Comparison of ENCODE assay signal across 23 cellular contexts in the genomic region with DNA sequence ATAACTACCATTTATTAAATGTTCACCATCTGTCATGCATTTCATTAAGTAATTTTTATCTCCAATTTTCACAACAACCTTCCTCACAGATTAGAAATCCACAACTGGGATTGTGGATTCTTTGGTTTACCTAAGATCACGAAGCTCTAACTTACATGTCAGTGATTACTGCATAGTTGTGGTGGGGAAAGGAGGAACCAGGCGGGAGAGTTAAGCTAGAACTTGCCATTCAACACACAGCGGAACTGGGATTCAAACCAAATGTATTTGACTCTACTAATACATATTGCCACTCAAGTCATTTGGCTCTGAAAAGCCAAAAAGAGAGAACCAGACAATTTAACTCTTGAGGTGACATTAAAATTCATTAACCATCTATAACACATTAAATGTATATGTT. TPM values are rescaled to one million over a fixed set of nuclear protein-coding genes. Genes with fewer than 3 reads are reported as not detected.
DNase-seq lines count a peak whose midpoint lies in the region; ATAC-seq, FAIRE-seq and TF ChIP-seq lines count a peak whose summit lies in the region.
"Had no signal": no experiment of that assay in that cellular context is flagged by ENCODE, and none has a peak within 500 bp of the region (broad histone marks: within the 10 kb centered on the region; RNA-seq: fewer than 3 reads in every experiment).

No MANE protein-coding gene starts in this region.

- H3K4me2 ChIP-seq in IMR-90 (ENCODE audit: low read depth, low read length) = no peak overlapping the region

- H3K4me1 ChIP-seq in IMR-90 (ENCODE audit: control insufficient read depth, insufficient read depth, low read length) (peaks cover 3% of the 10 kb centered on the region; the same call in 1 of the 2 replicates), SJSA1 (replicated peaks) (peaks cover 63% of the 10 kb centered on the region), Peyer's patch (no peaks in the 10 kb centered on the region), body of pancreas (no peaks in the 10 kb centered on the region)

- intact Hi-C loops in IMR-90 (cut with micrococcal nuclease) = no loop called here
- intact Hi-C loops in body of pancreas (cut with DNase I) = no loop called here

- no peaks in the 10 kb centered on the region for H4K20me1 ChIP-seq in IMR-90 (ENCODE audit: insufficient read depth, low read length)

- H2BK20ac ChIP-seq in IMR-90 (ENCODE audit: low read depth, low read length) = peak overlapping the region; percentile 51; the same call in 1 of the 2 replicates

- no peak overlapping the region for H3K4me3 ChIP-seq in IMR-90 (ENCODE audit: insufficient read depth, low read depth, low read length)
- no peak overlapping the region for H3K4me3 ChIP-seq in SJSA1
- no peak overlapping the region for H3K4me3 ChIP-seq in fibroblast of villous mesenchyme (ENCODE audit: low read depth, low read length)
- H3K4me3 ChIP-seq in Peyer's patch = no peak overlapping the region
- H3K4me3 ChIP-seq in body of pancreas = no peak overlapping the region
- H3K4me3 ChIP-seq: ovary had no signal

- peak overlapping the region; percentile 54 for H2BK120ac ChIP-seq in IMR-90 (ENCODE audit: low read depth, low read length)

- POLR2A ChIA-PET in IMR-90 (lab: Charles Lee; ENCODE audit: unreplicated experiment) = no interaction called here

- no CpG with 5 or more reads among the region's 3 CpGs for WGBS in IMR-90 (ENCODE audit: extremely low coverage in 2 of 2, insufficient read length in 1 of 2), 2 experiments
- 71% methylated on average over 3 of the region's 3 CpGs for WGBS in body of pancreas, 2 donors

- H2BK15ac ChIP-seq in IMR-90 (ENCODE audit: low read depth, low read length) = peak overlapping the region; percentile 35; the same call in 1 of the 3 replicates

- H3K9me3 ChIP-seq in IMR-90 (ENCODE audit: control insufficient read depth, insufficient read depth, low read length) (no peaks in the 10 kb centered on the region), SJSA1 (replicated peaks) (no peaks in the 10 kb centered on the region), Peyer's patch (no peaks in the 10 kb centered on the region), body of pancreas (no peaks in the 10 kb centered on the region)
- H3K9me3 ChIP-seq: ovary had no signal

- TF ChIP-seq CTCF in D721Med (IDR thresholded peaks at IDR 0.05; ENCODE audit: insufficient read depth, missing control alignments) (no peak), IMR-90 (conservative IDR thresholded peaks at IDR 0.05; ENCODE audit: low read depth, low read length) (no peak), fibroblast of villous mesenchyme (IDR thresholded peaks at IDR 0.05; ENCODE audit: insufficient read depth, low read depth, low read length) (no peak), Peyer's patch (IDR thresholded peaks at IDR 0.05) (no peak), body of pancreas (IDR thresholded peaks at IDR 0.05) (no peak)

- peak; percentile 38 for FAIRE-seq in D721Med (lab: Jason Lieb, UNC)
- FAIRE-seq: H1 had no signal

- dilution Hi-C loops in IMR-90 (cut with HindIII; ENCODE audit: low sequenced_read_pairs, unreplicated experiment) = no loop called here

- no peak overlapping the region for H2BK5ac ChIP-seq in IMR-90 (ENCODE audit: low read depth, low read length, poor library complexity, severe bottlenecking)

- H3K9ac ChIP-seq in IMR-90 (ENCODE audit: low read depth, low read length) = no peak overlapping the region

- BruUV-seq in IMR-90 (replicated peaks; lab: Mats Ljungman, UMichigan) = no TSS peak

- in situ Hi-C loops in IMR-90 (cut with MboI; ENCODE audit: low sequenced_read_pairs) = no loop called here

- no peak overlapping the region; the same call in 1 of the 2 replicates for H4K5ac ChIP-seq in IMR-90 (ENCODE audit: low read depth, low read length)

- TF ChIP-seq POLR2A in IMR-90 (IDR thresholded peaks at IDR 0.05; ENCODE audit: low read depth, low read length) (no peak), Peyer's patch (IDR thresholded peaks at IDR 0.05) (no peak), body of pancreas (IDR thresholded peaks at IDR 0.05) (no peak)

- H3K23ac ChIP-seq in IMR-90 (ENCODE audit: low read depth, low read length) = peak overlapping the region; percentile 39; the same call in 1 of the 2 replicates

- peak overlapping the region; percentile 79; the same call in 1 of the 2 replicates for H3K18ac ChIP-seq in IMR-90 (ENCODE audit: low read depth, low read length)

- H2AFZ ChIP-seq in IMR-90 (replicated peaks; ENCODE audit: low read length, poor library complexity) = no peak overlapping the region

- H3K36me3 ChIP-seq in IMR-90 (ENCODE audit: control insufficient read depth, insufficient read depth, low read length) (no peaks in the 10 kb centered on the region), SJSA1 (no peaks in the 10 kb centered on the region), Peyer's patch (no peaks in the 10 kb centered on the region), body of pancreas (replicated peaks in 1 of 2; ENCODE audit: insufficient read depth in 1 of 2, low read depth in 2 of 2) (no peaks in the 10 kb centered on the region)
- H3K36me3 ChIP-seq: ovary had no signal

- no peak overlapping the region for H4K91ac ChIP-seq in IMR-90 (ENCODE audit: insufficient read depth, low read depth, low read length)

- H3K79me1 ChIP-seq in IMR-90 (ENCODE audit: low read depth in 1 of 2, low read length in 2 of 2) = no peaks in the 10 kb centered on the region

- peak overlapping the region; percentile 11; the same call in 1 of the 2 replicates for H3K4ac ChIP-seq in IMR-90 (ENCODE audit: low read depth, low read length)

- H2AK9ac ChIP-seq in IMR-90 (replicated peaks; ENCODE audit: low read depth, low read length, poor library complexity) = no peak overlapping the region

- H3K14ac ChIP-seq in IMR-90 (replicated peaks; ENCODE audit: low read depth, low read length) = peak overlapping the region; percentile 64; the same call in 1 of the 2 replicates

- TF ChIP-seq RAD21 in IMR-90 (IDR thresholded peaks at IDR 0.05; ENCODE audit: low read length) = no peak

- H4K8ac ChIP-seq in IMR-90 (ENCODE audit: low read depth in 2 of 2, low read length in 2 of 2) = no peak overlapping the region

- H3K27me3 ChIP-seq in IMR-90 (ENCODE audit: control insufficient read depth, insufficient read depth, low read length) (no peaks in the 10 kb centered on the region), SJSA1 (replicated peaks) (no peaks in the 10 kb centered on the region), Peyer's patch (no peaks in the 10 kb centered on the region), body of pancreas (no peaks in the 10 kb centered on the region)
- H3K27me3 ChIP-seq: ovary had no signal

- H3K56ac ChIP-seq in IMR-90 (ENCODE audit: extremely low read depth, insufficient read depth, low read length) = no peak overlapping the region

- H3K27ac ChIP-seq in IMR-90 (ENCODE audit: insufficient read depth, low read length) (no peak overlapping the region), SJSA1 (peak overlapping the region; percentile 84), Peyer's patch (no peak overlapping the region), body of pancreas (no peak overlapping the region)
- H3K27ac ChIP-seq: ovary, VCaP had no signal

- peaks cover 15% of the 10 kb centered on the region for H3K9me1 ChIP-seq in IMR-90 (ENCODE audit: insufficient read depth, low read length)

- CTCF ChIA-PET in IMR-90 (lab: Yijun Ruan, JAX) = no interaction called here

- H2AK5ac ChIP-seq in IMR-90 (ENCODE audit: low read depth, low read length) = no peak overlapping the region

- DNase-seq in D721Med (ENCODE audit: insufficient read length, low spot score) (no peak), IMR-90 (no peak), SJSA1 (ENCODE audit: low read depth in 1 of 2, low spot score in 2 of 2) (peak in 1 of 2 experiments; percentile 12), fibroblast of villous mesenchyme (ENCODE audit: low read depth) (peak; percentile 56), Peyer's patch (no peak), body of pancreas (no peak)
- DNase-seq: activated CD4-positive, alpha-beta T cell treated with anti-CD3 and anti-CD28 coated beads, Interleukin-2, amount 50 U/mL, for 4 hours; activated naive CD4-positive, alpha-beta T cell treated with Interleukin-2 at 50 U/mL for 16 hours; aorta; hippocampal formation; kidney; naive thymus-derived CD4-positive, alpha-beta T cell; NCI-H146; NCI-H2171 treated with DMSO at 0.1 percent for 48 hours; ovary; right cardiac atrium; stimulated activated CD4-positive, alpha-beta T cell treated with anti-CD3 and anti-CD28 coated beads, Interleukin-15, amount 100 ng/mL, for 24 hours had no signal

- ATAC-seq in IMR-90 (ENCODE audit: low read depth) = no peak
- no peak for ATAC-seq in HG03280 (IDR thresholded peaks at IDR 0.05; ENCODE audit: unreplicated experiment)
- no peak for ATAC-seq in body of pancreas
- no peak for ATAC-seq in GM21381 (IDR thresholded peaks at IDR 0.05; ENCODE audit: unreplicated experiment)
- ATAC-seq: naive thymus-derived CD4-positive, alpha-beta T cell; right cardiac atrium; stimulated activated effector memory CD8-positive, alpha-beta T cell treated with anti-CD3 and anti-CD28 coated beads, Interleukin-12 subunit alpha, Interleukin-12 subunit beta, amount 100 ng/mL, for 72 hours had no signal

RNA-seq across cellular contexts. Expression of a gene that starts 10.4 kb away (rescaled TPM):
- total RNA-seq in IMR-90 (2012; rRNA removed) (92.5 and 111 TPM in 2 replicates), fibroblast of villous mesenchyme (41.9 and 66.5 TPM in 2 replicates), Peyer's patch (10 to 100 TPM in 1 of 4 donors, 1 to 10 TPM in 3; 2.1 to 18.2 (median 4.2) TPM), body of pancreas (1 to 10 TPM; 5.9 to 8.3 TPM)
- polyA plus RNA-seq in IMR-90 (2012; rRNA removed) = 95.1 and 118 TPM in 2 replicates
- 61.2 and 104 TPM in 2 replicates for polyA plus RNA-seq in IMR-90 (2012; cell fraction: cytosol; rRNA removed)
- 36.6 and 148 TPM in 2 replicates for polyA plus RNA-seq in IMR-90 (2012; cell fraction: nucleus; rRNA removed; ENCODE audit: low replicate concordance)
- total RNA-seq in SJSA1 (2014; rRNA removed; shearing (Covaris generic)) = 94.6 and 104 TPM in 2 replicates

RNA-seq across cellular contexts. Expression of a gene that starts 15.5 kb away (rescaled TPM):
- total RNA-seq in IMR-90 (2012; rRNA removed) (not detected in 2 replicates), fibroblast of villous mesenchyme (not detected in 2 replicates), Peyer's patch (not detected), body of pancreas (not detected)
- polyA plus RNA-seq in IMR-90 (2012; rRNA removed) = not detected in 2 replicates
- not detected in 2 replicates for polyA plus RNA-seq in IMR-90 (2012; cell fraction: cytosol; rRNA removed)
- polyA plus RNA-seq in IMR-90 (2012; cell fraction: nucleus; rRNA removed; ENCODE audit: low replicate concordance) = not detected in 2 replicates
- total RNA-seq in SJSA1 (2014; rRNA removed; shearing (Covaris generic)) = not detected in 2 replicates
- total RNA-seq: aorta; H1; kidney; naive thymus-derived CD4-positive, alpha-beta T cell; right cardiac atrium had no signal
- polyA plus RNA-seq: aorta; H1; naive thymus-derived CD4-positive, alpha-beta T cell; right cardiac atrium had no signal

RNA-seq across cellular contexts. Expression of a gene that starts 17.9 kb away (rescaled TPM):
- not detected in 2 replicates for total RNA-seq in IMR-90 (2012; rRNA removed)
- polyA plus RNA-seq in IMR-90 (2012; rRNA removed) = not detected in 2 replicates
- not detected in 2 replicates for polyA plus RNA-seq in IMR-90 (2012; cell fraction: cytosol; rRNA removed)
- polyA plus RNA-seq in IMR-90 (2012; cell fraction: nucleus; rRNA removed; ENCODE audit: low replicate concordance) = not detected in 2 replicates
- total RNA-seq in SJSA1 (2014; rRNA removed; shearing (Covaris generic)) = 2.4 TPM in 1 of 2 replicates, not detected in the other
- total RNA-seq in fibroblast of villous mesenchyme = not detected in 2 replicates
- not detected for total RNA-seq in Peyer's patch
- not detected for total RNA-seq in body of pancreas
- total RNA-seq: aorta; H1; kidney; naive thymus-derived CD4-positive, alpha-beta T cell; right cardiac atrium had no signal
- polyA plus RNA-seq: AG04450; aorta; naive thymus-derived CD4-positive, alpha-beta T cell; ovary; right cardiac atrium had no signal
